ENCODE assay signal across 22 cellular contexts in genomic region chr20:59605691-59606364, GRCh38. TPM values are rescaled to one million over a fixed set of nuclear protein-coding genes. Genes with fewer than 3 reads are reported as not detected.
DNase-seq lines count a peak whose midpoint lies in the region; ATAC-seq and TF ChIP-seq lines count a peak whose summit lies in the region.
"Had no signal": no experiment of that assay in that cellular context is flagged by ENCODE, and none has a peak within 500 bp of the region (broad histone marks: within the 10 kb centered on the region; RNA-seq: fewer than 3 reads in every experiment).

No MANE protein-coding gene starts in this region.

- TF ChIP-seq CTCF in endothelial cell (IDR thresholded peaks at IDR 0.05; ENCODE audit: unreplicated experiment) (no peak), type B pancreatic cell (conservative IDR thresholded peaks at IDR 0.05) (no peak)

- no peaks in the 10 kb centered on the region for H3K4me1 ChIP-seq in right cardiac atrium (ENCODE audit: control insufficient read depth, insufficient read depth, low read length)
- H3K4me1 ChIP-seq: A549, SJSA1 had no signal

- H3K4me3 ChIP-seq in right cardiac atrium (ENCODE audit: low read length): peak overlapping the region; percentile 61
- H3K4me3 ChIP-seq: PC-9, SJSA1 had no signal

- H3K27me3 Mint-ChIP-seq in endothelial cell (ENCODE audit: unreplicated experiment) (peaks cover 7% of the 10 kb centered on the region), type B pancreatic cell (peaks cover 83% of the 10 kb centered on the region)

- ATAC-seq in right cardiac atrium: no peak
- no peak for ATAC-seq in left cardiac atrium
- ATAC-seq in activated CD4-positive, CD25-positive, alpha-beta regulatory T cell treated with anti-CD3 and anti-CD28 coated beads, Interleukin-2, amount 50 U/mL, for 24 hours: no peak
- ATAC-seq in GM18520 (IDR thresholded peaks at IDR 0.05; ENCODE audit: unreplicated experiment): no peak
- ATAC-seq: effector memory CD8-positive, alpha-beta T cell had no signal

- H3K27ac ChIP-seq in right cardiac atrium (ENCODE audit: low read length): no peak overlapping the region
- H3K27ac ChIP-seq: A549, adrenal gland, PC-9, SJSA1, stomach, vagina had no signal

- 34% methylated on average over 17 of the region's 17 CpGs for WGBS in right cardiac atrium

- intact Hi-C loops in right cardiac atrium (cut with DNase I) (no loop called here), left cardiac atrium (cut with DNase I) (no loop called here)

- no peak overlapping the region for H3K4me3 Mint-ChIP-seq in endothelial cell (ENCODE audit: unreplicated experiment)
- peak overlapping the region; percentile 44 for H3K4me3 Mint-ChIP-seq in type B pancreatic cell
- H3K4me3 Mint-ChIP-seq: effector memory CD8-positive, alpha-beta T cell; naive B cell had no signal

- H3K4me1 Mint-ChIP-seq in endothelial cell (ENCODE audit: unreplicated experiment): peaks cover 11% of the 10 kb centered on the region
- H3K4me1 Mint-ChIP-seq in type B pancreatic cell (ENCODE audit: unreplicated experiment): no peaks in the 10 kb centered on the region
- H3K4me1 Mint-ChIP-seq: CD14-positive monocyte, naive B cell had no signal

- peaks cover 2% of the 10 kb centered on the region for H3K27me3 ChIP-seq in right cardiac atrium (ENCODE audit: control insufficient read depth, insufficient read depth)

- no peaks in the 10 kb centered on the region for H3K36me3 Mint-ChIP-seq in endothelial cell (ENCODE audit: low read depth, unreplicated experiment)
- H3K36me3 Mint-ChIP-seq in type B pancreatic cell: no peaks in the 10 kb centered on the region
- H3K36me3 Mint-ChIP-seq: CD14-positive monocyte, naive B cell had no signal

- H3K27ac Mint-ChIP-seq in endothelial cell (ENCODE audit: unreplicated experiment) (peak overlapping the region; percentile 25), type B pancreatic cell (no peak overlapping the region)
- H3K27ac Mint-ChIP-seq: activated T-helper 2 cell treated with anti-CD3 and anti-CD28 coated beads, Interferon-gamma antibody, Interleukin-2, Interleukin-4, amounts not matched to agents 10 μg/mL and 5 μg/mL and 100 μg/mL, durations not matched to agents 14 hours and 24 hours and 36 hours; CD14-positive monocyte; effector memory CD8-positive, alpha-beta T cell; naive B cell had no signal

- H3K9me3 Mint-ChIP-seq in endothelial cell (ENCODE audit: unreplicated experiment): no peaks in the 10 kb centered on the region
- no peaks in the 10 kb centered on the region for H3K9me3 Mint-ChIP-seq in type B pancreatic cell
- H3K9me3 Mint-ChIP-seq: activated T-helper 2 cell treated with anti-CD3 and anti-CD28 coated beads, Interferon-gamma antibody, Interleukin-2, Interleukin-4, amounts not matched to agents 10 μg/mL and 5 μg/mL and 100 μg/mL, durations not matched to agents 14 hours and 24 hours and 36 hours had no signal

- no peaks in the 10 kb centered on the region for H3K9me3 ChIP-seq in right cardiac atrium (ENCODE audit: control insufficient read depth, low read length)
- H3K9me3 ChIP-seq: A549, adrenal gland, SJSA1, stomach, vagina had no signal

- no peak for DNase-seq in right cardiac atrium
- no peak for DNase-seq in left cardiac atrium
- DNase-seq in endothelial cell (ENCODE audit: low spot score): no peak
- peak; percentile 28 for DNase-seq in mucosa of gallbladder (ENCODE audit: low spot score)
- DNase-seq in type B pancreatic cell (ENCODE audit: extremely low spot score, unreplicated experiment): no peak
- DNase-seq in NCI-H2081 treated with DMSO at 0.1 percent for 48 hours (lab: John Stamatoyannopoulos, UW): no peak
- DNase-seq: activated CD4-positive, alpha-beta T cell treated with anti-CD3 and anti-CD28 coated beads for 1 hour; adrenal gland; central memory CD4-positive, alpha-beta T cell; effector memory CD8-positive, alpha-beta T cell; naive B cell; NCI-H1694 treated with DMSO at 0.1 percent for 48 hours; PC-9; stomach had no signal

RNA-seq across cellular contexts. Expression of gene PHACTR3, which starts 1.5 kb away (rescaled TPM):
- total RNA-seq in right cardiac atrium (1 to 10 TPM; 2.8 to 8.4 (median 4.2) TPM), left cardiac atrium (1 to 10 TPM; 6.4 to 6.9 TPM), endothelial cell (ENCODE audit: unreplicated experiment) (8.7 TPM), mucosa of gallbladder (6.9 TPM), type B pancreatic cell (ENCODE audit: low replicate concordance) (0.55 and 2.1 TPM in 2 replicates)
- 14.5 TPM for polyA plus RNA-seq in right cardiac atrium
- total RNA-seq: activated T-helper 2 cell treated with anti-CD3 and anti-CD28 coated beads, Interferon-gamma antibody, Interleukin-2, Interleukin-4, amounts not matched to agents 10 μg/mL and 5 μg/mL and 100 μg/mL, durations not matched to agents 14 hours and 24 hours and 36 hours; HT1080; SJSA1 had no signal
- polyA plus RNA-seq: A549 had no signal
